Comparison of ENCODE assay signal across 23 cellular contexts in the genomic region with DNA sequence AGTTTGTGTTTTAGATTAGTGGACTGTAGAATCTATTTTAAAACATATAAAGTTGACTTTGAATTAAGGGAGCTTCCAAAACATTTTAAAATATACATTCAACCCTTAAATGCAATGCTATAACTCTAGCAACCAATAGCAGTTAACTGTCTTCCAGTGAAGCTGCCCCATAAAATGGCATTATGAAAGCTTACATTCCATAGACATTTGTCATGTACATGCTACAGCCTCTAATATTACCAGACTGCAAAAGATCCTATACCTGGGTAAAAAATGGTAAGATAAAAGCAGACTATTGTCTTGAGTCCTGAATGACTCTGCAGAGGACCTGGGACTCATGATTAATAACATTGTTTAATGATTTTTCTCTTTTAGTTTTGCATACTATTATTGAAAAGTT.
DNase-seq lines count a peak whose midpoint lies in the region; ATAC-seq and TF ChIP-seq lines count a peak whose summit lies in the region.
"Had no signal": no experiment of that assay in that cellular context is flagged by ENCODE, and none has a peak within 500 bp of the region (broad histone marks: within the 10 kb centered on the region; RNA-seq: fewer than 3 reads in every experiment).

No MANE protein-coding gene starts in this region.

- H3K27ac Mint-ChIP-seq in activated naive CD4-positive, alpha-beta T cell treated with anti-CD3 and anti-CD28 coated beads, Interleukin-2, amount 50 U/mL, for 72 hours, result no peak overlapping the region
- no peak overlapping the region for H3K27ac Mint-ChIP-seq in osteocyte (ENCODE audit: unreplicated experiment)
- H3K27ac Mint-ChIP-seq: activated CD8-positive, alpha-beta T cell treated with anti-CD3 and anti-CD28 coated beads, Interleukin-2, amount 10 ng/mL, durations not matched to agents 7 days and 5 days; activated naive CD4-positive, alpha-beta T cell treated with anti-CD3 and anti-CD28 coated beads, Interleukin-2, amount 10 ng/mL, durations not matched to agents 7 days and 5 days; activated T-cell treated with anti-CD3 and anti-CD28 coated beads, Interleukin-2, amount 50 U/mL, for 24 hours; CD4-positive, CD25-positive, alpha-beta regulatory T cell had no signal

- H3K27me3 Mint-ChIP-seq in osteocyte (ENCODE audit: unreplicated experiment), result no peaks in the 10 kb centered on the region
- H3K27me3 Mint-ChIP-seq: activated naive CD4-positive, alpha-beta T cell treated with anti-CD3 and anti-CD28 coated beads, Interleukin-2, amount 10 ng/mL, durations not matched to agents 7 days and 5 days; activated T-cell treated with anti-CD3 and anti-CD28 coated beads, Interleukin-2, amount 50 U/mL, for 24 hours; CD4-positive, CD25-positive, alpha-beta regulatory T cell had no signal

- no peaks in the 10 kb centered on the region for H3K4me1 ChIP-seq in foreskin keratinocyte
- H3K4me1 ChIP-seq: A549, left lung, prostate gland had no signal

- in situ Hi-C loops in ACHN (cut with HindIII; ENCODE audit: low pct_ligation_motif_present, low pct_unique_long_range_greater_than_20kb, low sequenced_read_pairs), result no loop called here

- TF ChIP-seq CTCF in foreskin keratinocyte (conservative IDR thresholded peaks at IDR 0.05), result no peak
- no peak for TF ChIP-seq CTCF in osteocyte (IDR thresholded peaks at IDR 0.05)

- no peak overlapping the region for H3K4me3 Mint-ChIP-seq in osteocyte (ENCODE audit: unreplicated experiment)
- H3K4me3 Mint-ChIP-seq: activated CD8-positive, alpha-beta T cell treated with anti-CD3 and anti-CD28 coated beads, Interleukin-2, amount 10 ng/mL, durations not matched to agents 7 days and 5 days; activated naive CD4-positive, alpha-beta T cell treated with anti-CD3 and anti-CD28 coated beads, Interleukin-2, amount 10 ng/mL, durations not matched to agents 7 days and 5 days; activated T-cell treated with anti-CD3 and anti-CD28 coated beads, Interleukin-2, amount 50 U/mL, for 24 hours; CD4-positive, CD25-positive, alpha-beta regulatory T cell; neural crest cell had no signal

- H3K27me3 ChIP-seq in foreskin keratinocyte, result no peaks in the 10 kb centered on the region
- H3K27me3 ChIP-seq: cardiac muscle cell, left lung had no signal

- H3K36me3 Mint-ChIP-seq in activated naive CD4-positive, alpha-beta T cell treated with anti-CD3 and anti-CD28 coated beads, Interleukin-2, amount 50 U/mL, for 72 hours, result no peaks in the 10 kb centered on the region
- no peaks in the 10 kb centered on the region for H3K36me3 Mint-ChIP-seq in osteocyte (ENCODE audit: unreplicated experiment)
- H3K36me3 Mint-ChIP-seq: activated naive CD4-positive, alpha-beta T cell treated with anti-CD3 and anti-CD28 coated beads, Interleukin-2, amount 10 ng/mL, durations not matched to agents 7 days and 5 days; CD4-positive, CD25-positive, alpha-beta regulatory T cell had no signal

- no peak overlapping the region for H3K27ac ChIP-seq in foreskin keratinocyte
- H3K27ac ChIP-seq: A549, cardiac muscle cell, left lung, prostate gland had no signal

- ATAC-seq in foreskin keratinocyte, result peak; percentile 93
- no peak for ATAC-seq in activated naive CD4-positive, alpha-beta T cell treated with anti-CD3 and anti-CD28 coated beads, Interleukin-2, amount 50 U/mL, for 72 hours
- ATAC-seq: A549; activated CD8-positive, alpha-beta T cell treated with anti-CD3 and anti-CD28 coated beads, Interleukin-2, amount 10 ng/mL, durations not matched to agents 7 days and 5 days; left lung; mucosa of descending colon had no signal

- H3K4me1 Mint-ChIP-seq in osteocyte (ENCODE audit: unreplicated experiment), result no peaks in the 10 kb centered on the region
- H3K4me1 Mint-ChIP-seq: activated naive CD4-positive, alpha-beta T cell treated with anti-CD3 and anti-CD28 coated beads, Interleukin-2, amount 10 ng/mL, durations not matched to agents 7 days and 5 days; CD4-positive, CD25-positive, alpha-beta regulatory T cell; neural crest cell had no signal

- H3K9me3 Mint-ChIP-seq in activated naive CD4-positive, alpha-beta T cell treated with anti-CD3 and anti-CD28 coated beads, Interleukin-2, amount 50 U/mL, for 72 hours, result peaks cover 13 to 15% of the 10 kb centered on the region in 2 donors
- H3K9me3 Mint-ChIP-seq in osteocyte (ENCODE audit: unreplicated experiment), result no peaks in the 10 kb centered on the region

- peak; percentile 18 for DNase-seq in ACHN
- DNase-seq in HuH-7.5 (ENCODE audit: low spot score), result peak; percentile 3
- peak; percentile 34 for DNase-seq in amniotic epithelial cell (ENCODE audit: low read depth)
- DNase-seq in foreskin keratinocyte, result peak; percentile 42 to 74
- DNase-seq in activated naive CD4-positive, alpha-beta T cell treated with anti-CD3 and anti-CD28 coated beads, Interleukin-2, amount 50 U/mL, for 72 hours (ENCODE audit: low spot score in 2 of 2), result no peak
- no peak for DNase-seq in NCI-H146 treated with DMSO at 0.1 percent for 48 hours (lab: John Stamatoyannopoulos, UW; ENCODE audit: unreplicated experiment)
- DNase-seq in osteocyte (ENCODE audit: extremely low spot score, unreplicated experiment), result no peak
- DNase-seq in T-helper 1 cell, result no peak
- DNase-seq: activated CD8-positive, alpha-beta T cell treated with anti-CD3 and anti-CD28 coated beads, Interleukin-2, amount 10 ng/mL, durations not matched to agents 7 days and 5 days; activated naive CD4-positive, alpha-beta T cell treated with anti-CD3 and anti-CD28 coated beads, Interleukin-2, amount 10 ng/mL, durations not matched to agents 7 days and 5 days; activated T-cell treated with anti-CD3 and anti-CD28 coated beads, Interleukin-2, amount 50 U/mL, for 24 hours; CD4-positive, CD25-positive, alpha-beta regulatory T cell; dermis blood vessel endothelial cell; DMS153; left lung; mucosa of descending colon; NCI-H1436 treated with DMSO at 0.1 percent for 48 hours; NCI-H82; stimulated activated CD8-positive, alpha-beta memory T cell treated with anti-CD3 and anti-CD28 coated beads, Interleukin-4, amount 100 ng/mL, for 48 hours had no signal

Comparison
In these comparisons a context has a peak if more than half of its experiments do, and no peak if none do; other contexts are left out.
1. DNase-seq: peak in ACHN (single experiment), HuH-7.5 (single experiment), amniotic epithelial cell (single experiment) and foreskin keratinocyte (2 of 2); none in activated naive CD4-positive, alpha-beta T cell treated with anti-CD3 and anti-CD28 coated beads, Interleukin-2, amount 50 U/mL, for 72 hours (0 of 2), NCI-H146 treated with DMSO at 0.1 percent for 48 hours (single experiment), osteocyte (single experiment) and T-helper 1 cell (0 of 5).